In the genomic region with DNA sequence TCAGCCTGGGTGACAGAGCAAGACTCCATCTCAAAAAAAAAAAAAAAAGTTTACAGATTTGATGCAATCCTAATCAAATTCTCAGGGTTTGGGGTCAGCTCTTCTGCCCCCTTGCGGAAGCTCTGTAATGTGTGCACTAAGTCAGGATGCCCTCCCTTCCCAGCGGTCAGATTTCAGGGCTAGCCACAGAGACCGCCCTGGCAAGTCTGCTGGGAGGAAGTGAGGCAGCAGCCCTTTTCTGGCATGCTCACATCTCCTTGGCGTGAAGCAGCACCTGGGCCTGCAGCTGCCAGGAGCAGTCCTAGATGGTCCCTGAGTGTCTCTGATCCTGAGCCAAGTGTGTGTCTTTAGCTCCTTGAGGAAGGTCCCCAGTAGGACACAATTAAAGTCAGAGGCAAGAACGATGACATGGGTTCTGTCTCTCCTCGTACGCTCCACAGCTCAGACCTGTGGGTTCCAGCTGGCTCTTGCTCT, we compare ENCODE assay signal across 8 cellular contexts. TPM values are rescaled to one million over a fixed set of nuclear protein-coding genes. Genes with fewer than 3 reads are reported as not detected.
DNase-seq lines count a peak whose midpoint lies in the region; ATAC-seq and TF ChIP-seq lines count a peak whose summit lies in the region.

No MANE protein-coding gene starts in this region.

- ATAC-seq in GM18861 (IDR thresholded peaks at IDR 0.05; ENCODE audit: unreplicated experiment) = peak; percentile 70

- H3K4me3 Mint-ChIP-seq in progenitor cell of endocrine pancreas (ENCODE audit: low read depth) = no peak overlapping the region

- no peak overlapping the region for H3K27ac ChIP-seq in vagina

- peaks cover 4% of the 10 kb centered on the region for H3K4me1 ChIP-seq in vagina

- H3K4me1 Mint-ChIP-seq in progenitor cell of endocrine pancreas (ENCODE audit: low read depth) = no peaks in the 10 kb centered on the region

- DNase-seq in AG09309 (ENCODE audit: low read depth) (peak; percentile 67), KG1 (lab: John Stamatoyannopoulos, UW) (peak; percentile 47), SKM-1 treated with dmso at 0.1 percent for 144 hours (lab: John Stamatoyannopoulos, UW; ENCODE audit: unreplicated experiment) (peak; percentile 89), head of caudate nucleus (peak in 41 of 42 donors; percentile 26 to 84 (median 61)), progenitor cell of endocrine pancreas (ENCODE audit: low spot score, unreplicated experiment) (peak; percentile 51), vagina (ENCODE audit: extremely low spot score in 2 of 2) (peak in 1 of 2 donors; percentile 96)
- DNase-seq in activated naive CD4-positive, alpha-beta T cell treated with anti-CD3 and anti-CD28 coated beads, Interleukin-2, amount 50 U/mL, for 16 hours = peak; percentile 69

- no peaks in the 10 kb centered on the region for H3K36me3 ChIP-seq in vagina

- H3K27me3 ChIP-seq in vagina = no peaks in the 10 kb centered on the region

- TF ChIP-seq CTCF in AG09309 (IDR thresholded peaks at IDR 0.05; ENCODE audit: control insufficient read depth, insufficient read depth, low read depth, low read length, missing control alignments) (peak; percentile 82), progenitor cell of endocrine pancreas (IDR thresholded peaks at IDR 0.05; ENCODE audit: unreplicated experiment) (peak; percentile 86), vagina (IDR thresholded peaks at IDR 0.05) (peak; percentile 56 to 73 (median 57))

- no peak overlapping the region for H3K4me3 ChIP-seq in AG09309 (ENCODE audit: control insufficient read depth, low read depth, low read length)
- H3K4me3 ChIP-seq in vagina = no peak overlapping the region

- TF ChIP-seq POLR2A in vagina (IDR thresholded peaks at IDR 0.05) = no peak

- no peaks in the 10 kb centered on the region for H3K27me3 Mint-ChIP-seq in progenitor cell of endocrine pancreas

- intact Hi-C loops in head of caudate nucleus (cut with DNase I) = loop anchor here (10.0 kb wide), 1 partner anchor 128 kb away; the partner anchor contains the start of gene CBX6
- intact Hi-C loops in vagina (cut with DNase I) = loop anchor here (5.0 kb wide), 1 partner anchor 136 kb away; no protein-coding TSS in a partner anchor

- H3K9me3 Mint-ChIP-seq in progenitor cell of endocrine pancreas (ENCODE audit: low read depth) = peaks cover under 1% of the 10 kb centered on the region

- H3K27ac Mint-ChIP-seq in progenitor cell of endocrine pancreas = peak overlapping the region; percentile 29

- H3K9me3 ChIP-seq in vagina = no peaks in the 10 kb centered on the region

- no peaks in the 10 kb centered on the region for H3K36me3 Mint-ChIP-seq in progenitor cell of endocrine pancreas (ENCODE audit: insufficient read depth)

RNA-seq across cellular contexts. Expression of gene APOBEC3C, which starts 10.9 kb away (rescaled TPM):
- 4.2 and 7.0 TPM in 2 replicates for total RNA-seq in progenitor cell of endocrine pancreas
- total RNA-seq in vagina = 16.2 TPM

RNA-seq across cellular contexts. Expression of gene APOBEC3D, which starts 17.7 kb away (rescaled TPM):
- total RNA-seq in progenitor cell of endocrine pancreas (2.0 and 2.4 TPM in 2 replicates), vagina (5.2 TPM)

RNA-seq across cellular contexts. Expression of gene APOBEC3B, which starts 21.1 kb away (rescaled TPM):
- 10.1 and 12.6 TPM in 2 replicates for total RNA-seq in progenitor cell of endocrine pancreas
- total RNA-seq in vagina = not detected

RNA-seq across cellular contexts. Expression of gene APOBEC3F, which starts 37.5 kb away (rescaled TPM):
- total RNA-seq in progenitor cell of endocrine pancreas (23.6 and 25.3 TPM in 2 replicates), vagina (2.7 TPM)

RNA-seq across cellular contexts. Expression of gene APOBEC3A, which starts 45.8 kb away (rescaled TPM):
- total RNA-seq in progenitor cell of endocrine pancreas = not detected in 2 replicates
- not detected for total RNA-seq in vagina
